ENCODE assay signal across 8 cellular contexts in the genomic region with DNA sequence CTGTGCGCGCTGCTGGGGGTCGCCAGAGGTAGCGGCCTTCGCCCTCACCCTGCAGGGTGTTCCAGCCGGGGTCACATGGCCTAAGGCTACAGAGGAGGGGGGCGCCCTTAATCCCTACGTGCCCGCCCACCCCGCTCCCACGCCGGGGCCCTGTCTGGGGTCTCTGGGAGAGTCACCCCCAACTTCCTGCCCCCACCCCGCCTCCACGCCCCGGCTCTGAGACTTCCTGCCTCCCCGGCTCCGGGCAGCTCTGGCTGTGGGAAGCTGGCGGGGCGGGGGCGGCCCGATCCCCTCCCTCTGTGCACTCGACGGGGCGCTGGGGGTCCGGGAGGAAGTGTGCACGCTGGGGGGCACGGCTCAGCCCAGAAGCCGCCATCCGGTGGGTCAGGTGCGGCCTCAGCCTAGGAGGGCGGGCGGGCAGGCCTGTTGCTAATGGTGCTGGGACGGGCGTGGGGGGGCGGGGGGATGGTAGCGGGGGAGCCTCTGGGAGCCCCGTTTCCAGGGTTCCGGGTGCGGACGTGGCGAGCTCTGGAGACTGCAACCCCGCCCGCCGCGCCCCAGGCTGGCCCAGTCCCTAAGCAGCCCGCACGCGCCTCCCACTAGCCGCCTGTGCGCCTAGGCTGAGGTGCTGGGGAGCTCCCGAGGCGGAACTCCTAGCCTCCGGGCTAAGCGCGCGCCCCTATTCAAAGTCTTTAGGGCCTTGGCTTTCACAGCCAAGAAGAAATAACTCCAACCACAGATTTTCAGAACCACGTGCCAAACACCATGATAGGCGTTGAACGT.
DNase-seq lines count a peak whose midpoint lies in the region; ATAC-seq and TF ChIP-seq lines count a peak whose summit lies in the region.

No MANE protein-coding gene starts in this region.

- ATAC-seq in left colon (peak; percentile 34), HG02852 (IDR thresholded peaks at IDR 0.05; ENCODE audit: unreplicated experiment) (no peak), GM18907 (IDR thresholded peaks at IDR 0.05; ENCODE audit: unreplicated experiment) (no peak)

- TF ChIP-seq POLR2A in suprapubic skin (IDR thresholded peaks at IDR 0.05): no peak

- POLR2A ChIA-PET in A673 (lab: Charles Lee; ENCODE audit: low non-redundant PET): no interaction called here

- CTCF ChIA-PET in A673 (lab: Charles Lee): interaction anchor here (0.5 to 2.4 kb wide), 5 partner anchors 21 to 368 kb away, joined by 4 to 9 read pairs (median 6); partner anchors contain the start of gene CXXC5

- peak overlapping the region in 4 of 5 experiments; percentile 16 to 99 (median 92) for H3K27ac Mint-ChIP-seq in brain
- H3K27ac Mint-ChIP-seq in activated T-helper 1 cell treated with anti-CD3 and anti-CD28 coated beads, Interleukin-12 subunit alpha, Interleukin-12 subunit beta, Interleukin-2, Interleukin-4 antibody, amounts not matched to agents 30 ng/mL and 10 ng/mL and 1 ng/mL, durations not matched to agents 14 hours and 24 hours and 36 hours: no peak overlapping the region

- H3K4me1 ChIP-seq in A673 (ENCODE audit: insufficient read depth, low read length, poor library complexity, severe bottlenecking) (peaks cover 39% of the 10 kb centered on the region), suprapubic skin (peaks cover 42% of the 10 kb centered on the region)

- no TSS peak for BruUV-seq in A673 (replicated peaks; lab: Mats Ljungman, UMichigan)

- H3K4me1 Mint-ChIP-seq in brain: peaks cover 64% of the 10 kb centered on the region
- peaks cover 5% of the 10 kb centered on the region for H3K4me1 Mint-ChIP-seq in activated T-helper 1 cell treated with anti-CD3 and anti-CD28 coated beads, Interleukin-12 subunit alpha, Interleukin-12 subunit beta, Interleukin-2, Interleukin-4 antibody, amounts not matched to agents 30 ng/mL and 10 ng/mL and 1 ng/mL, durations not matched to agents 14 hours and 24 hours and 36 hours (ENCODE audit: low read depth)

- H3K36me3 Mint-ChIP-seq in brain: no peaks in the 10 kb centered on the region
- H3K36me3 Mint-ChIP-seq in activated T-helper 1 cell treated with anti-CD3 and anti-CD28 coated beads, Interleukin-12 subunit alpha, Interleukin-12 subunit beta, Interleukin-2, Interleukin-4 antibody, amounts not matched to agents 30 ng/mL and 10 ng/mL and 1 ng/mL, durations not matched to agents 14 hours and 24 hours and 36 hours (ENCODE audit: low read depth): no peaks in the 10 kb centered on the region

- H3K4me3 ChIP-seq in A673 (ENCODE audit: low read depth, low read length, poor library complexity, severe bottlenecking) (peak overlapping the region; percentile 53), suprapubic skin (peak overlapping the region; percentile 64)

- peaks cover 8% of the 10 kb centered on the region for H3K27me3 Mint-ChIP-seq in brain
- H3K27me3 Mint-ChIP-seq in activated T-helper 1 cell treated with anti-CD3 and anti-CD28 coated beads, Interleukin-12 subunit alpha, Interleukin-12 subunit beta, Interleukin-2, Interleukin-4 antibody, amounts not matched to agents 30 ng/mL and 10 ng/mL and 1 ng/mL, durations not matched to agents 14 hours and 24 hours and 36 hours (ENCODE audit: insufficient read depth): peaks cover 54% of the 10 kb centered on the region

- TF ChIP-seq EP300 in Ishikawa (IDR thresholded peaks at IDR 0.05; ENCODE audit: borderline replicate concordance) (peak; percentile 98), suprapubic skin (IDR thresholded peaks at IDR 0.05) (no peak)

- DNase-seq in A673 (ENCODE audit: low spot score) (peak; percentile 93), left colon (peak in 1 of 2 donors; percentile 47), suprapubic skin (ENCODE audit: low spot score in 2 of 2) (no peak)
- no peak for DNase-seq in activated T-helper 1 cell treated with anti-CD3 and anti-CD28 coated beads, Interleukin-12 subunit alpha, Interleukin-12 subunit beta, Interleukin-2, Interleukin-4 antibody, amounts not matched to agents 30 ng/mL and 10 ng/mL and 1 ng/mL, durations not matched to agents 14 hours and 24 hours and 36 hours (ENCODE audit: low spot score)

- H3K27me3 ChIP-seq in A673 (replicated peaks; ENCODE audit: insufficient read depth, low read depth, low read length, poor library complexity): no peaks in the 10 kb centered on the region
- H3K27me3 ChIP-seq in suprapubic skin: peaks cover 16% of the 10 kb centered on the region

- 21% methylated on average over 14 of the region's 59 CpGs for WGBS in suprapubic skin

- H3K27ac ChIP-seq in A673 (ENCODE audit: low read depth, low read length, poor library complexity, severe bottlenecking) (peak overlapping the region; percentile 85), suprapubic skin (peak overlapping the region; percentile 67)

- H3K4me3 Mint-ChIP-seq in brain: peak overlapping the region; percentile 27 to 84 (median 74)
- no peak overlapping the region for H3K4me3 Mint-ChIP-seq in activated T-helper 1 cell treated with anti-CD3 and anti-CD28 coated beads, Interleukin-12 subunit alpha, Interleukin-12 subunit beta, Interleukin-2, Interleukin-4 antibody, amounts not matched to agents 30 ng/mL and 10 ng/mL and 1 ng/mL, durations not matched to agents 14 hours and 24 hours and 36 hours

- TF ChIP-seq RAD21 in Ishikawa (IDR thresholded peaks at IDR 0.05; ENCODE audit: low read depth): peak; percentile 11; the same call in 1 of the 2 replicates

- H3K36me3 ChIP-seq in A673 (ENCODE audit: insufficient read depth, low read length, poor library complexity, severe bottlenecking) (no peaks in the 10 kb centered on the region), suprapubic skin (no peaks in the 10 kb centered on the region)

- peaks cover 0 to 9% (median 0%) of the 10 kb centered on the region in 5 experiments for H3K9me3 Mint-ChIP-seq in brain
- no peaks in the 10 kb centered on the region for H3K9me3 Mint-ChIP-seq in activated T-helper 1 cell treated with anti-CD3 and anti-CD28 coated beads, Interleukin-12 subunit alpha, Interleukin-12 subunit beta, Interleukin-2, Interleukin-4 antibody, amounts not matched to agents 30 ng/mL and 10 ng/mL and 1 ng/mL, durations not matched to agents 14 hours and 24 hours and 36 hours

- TF ChIP-seq CTCF in A673 (conservative IDR thresholded peaks at IDR 0.05; ENCODE audit: low read depth, low read length): no peak
- no peak for TF ChIP-seq CTCF in brain (conservative IDR thresholded peaks at IDR 0.05)
- no peak for TF ChIP-seq CTCF in suprapubic skin (IDR thresholded peaks at IDR 0.05)

- H3K9me3 ChIP-seq in A673 (ENCODE audit: low read depth, low read length, poor library complexity, severe bottlenecking) (no peaks in the 10 kb centered on the region), suprapubic skin (no peaks in the 10 kb centered on the region)

- intact Hi-C loops in A673 (cut with micrococcal nuclease; ENCODE audit: unreplicated experiment) (loop anchor here (2.0 kb wide), 1 partner anchor 37 kb away; no protein-coding TSS in a partner anchor), left colon (cut with DNase I, micrococcal nuclease) (no loop called here)
- intact Hi-C loops in activated T-helper 1 cell treated with anti-CD3 and anti-CD28 coated beads, Interleukin-12 subunit alpha, Interleukin-12 subunit beta, Interleukin-2, Interleukin-4 antibody, amounts not matched to agents 30 ng/mL and 10 ng/mL and 1 ng/mL, durations not matched to agents 14 hours and 24 hours and 36 hours (cut with micrococcal nuclease): loop anchor here (2.0 to 5.0 kb wide), 3 partner anchors 13 to 73 kb away; no protein-coding TSS in a partner anchor

TF ChIP-seq in Ishikawa, 13 proteins besides CTCF, POLR2A, EP300 and RAD21 (continues in another document):
- 0 out of 2 replicates have a peak, but pooled peaks have one; percentile 5 for TF ChIP-seq TAF1 (IDR thresholded peaks at IDR 0.05; ENCODE audit: low read depth)
- TF ChIP-seq CREB1 (IDR thresholded peaks at IDR 0.05; ENCODE audit: low read depth): no peak
- TF ChIP-seq ZBTB7A (IDR thresholded peaks at IDR 0.05; ENCODE audit: low read depth): peak; percentile 99
- TF ChIP-seq TCF12 (IDR thresholded peaks at IDR 0.05; ENCODE audit: low read depth): peak; percentile 99
- TF ChIP-seq, protein P1, sequence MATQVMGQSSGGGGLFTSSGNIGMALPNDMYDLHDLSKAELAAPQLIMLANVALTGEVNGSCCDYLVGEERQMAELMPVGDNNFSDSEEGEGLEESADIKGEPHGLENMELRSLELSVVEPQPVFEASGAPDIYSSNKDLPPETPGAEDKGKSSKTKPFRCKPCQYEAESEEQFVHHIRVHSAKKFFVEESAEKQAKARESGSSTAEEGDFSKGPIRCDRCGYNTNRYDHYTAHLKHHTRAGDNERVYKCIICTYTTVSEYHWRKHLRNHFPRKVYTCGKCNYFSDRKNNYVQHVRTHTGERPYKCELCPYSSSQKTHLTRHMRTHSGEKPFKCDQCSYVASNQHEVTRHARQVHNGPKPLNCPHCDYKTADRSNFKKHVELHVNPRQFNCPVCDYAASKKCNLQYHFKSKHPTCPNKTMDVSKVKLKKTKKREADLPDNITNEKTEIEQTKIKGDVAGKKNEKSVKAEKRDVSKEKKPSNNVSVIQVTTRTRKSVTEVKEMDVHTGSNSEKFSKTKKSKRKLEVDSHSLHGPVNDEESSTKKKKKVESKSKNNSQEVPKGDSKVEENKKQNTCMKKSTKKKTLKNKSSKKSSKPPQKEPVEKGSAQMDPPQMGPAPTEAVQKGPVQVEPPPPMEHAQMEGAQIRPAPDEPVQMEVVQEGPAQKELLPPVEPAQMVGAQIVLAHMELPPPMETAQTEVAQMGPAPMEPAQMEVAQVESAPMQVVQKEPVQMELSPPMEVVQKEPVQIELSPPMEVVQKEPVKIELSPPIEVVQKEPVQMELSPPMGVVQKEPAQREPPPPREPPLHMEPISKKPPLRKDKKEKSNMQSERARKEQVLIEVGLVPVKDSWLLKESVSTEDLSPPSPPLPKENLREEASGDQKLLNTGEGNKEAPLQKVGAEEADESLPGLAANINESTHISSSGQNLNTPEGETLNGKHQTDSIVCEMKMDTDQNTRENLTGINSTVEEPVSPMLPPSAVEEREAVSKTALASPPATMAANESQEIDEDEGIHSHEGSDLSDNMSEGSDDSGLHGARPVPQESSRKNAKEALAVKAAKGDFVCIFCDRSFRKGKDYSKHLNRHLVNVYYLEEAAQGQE (IDR thresholded peaks at IDR 0.05; ENCODE audit: low read depth): no peak; the same call in 1 of the 2 replicates
- TF ChIP-seq FOXM1 (IDR thresholded peaks at IDR 0.05; ENCODE audit: borderline replicate concordance, low read depth): peak; percentile 90
- no peak; the same call in none of the 2 replicates for TF ChIP-seq TEAD4 (IDR thresholded peaks at IDR 0.05)
- TF ChIP-seq, protein P2, sequence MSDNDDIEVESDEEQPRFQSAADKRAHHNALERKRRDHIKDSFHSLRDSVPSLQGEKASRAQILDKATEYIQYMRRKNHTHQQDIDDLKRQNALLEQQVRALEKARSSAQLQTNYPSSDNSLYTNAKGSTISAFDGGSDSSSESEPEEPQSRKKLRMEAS (IDR thresholded peaks at IDR 0.05): no peak; the same call in none of the 2 replicates

Comparison
In these comparisons a context has a peak if more than half of its experiments do, and no peak if none do; other contexts are left out.
1. intact Hi-C loops: an anchor here in A673 (2.0 kb wide) and activated T-helper 1 cell treated with anti-CD3 and anti-CD28 coated beads, Interleukin-12 subunit alpha, Interleukin-12 subunit beta, Interleukin-2, Interleukin-4 antibody, amounts not matched to agents 30 ng/mL and 10 ng/mL and 1 ng/mL, durations not matched to agents 14 hours and 24 hours and 36 hours (2.0 to 5.0 kb wide); none called in left colon.